15 cellular contexts compared by ENCODE assay signal in the genomic region with DNA sequence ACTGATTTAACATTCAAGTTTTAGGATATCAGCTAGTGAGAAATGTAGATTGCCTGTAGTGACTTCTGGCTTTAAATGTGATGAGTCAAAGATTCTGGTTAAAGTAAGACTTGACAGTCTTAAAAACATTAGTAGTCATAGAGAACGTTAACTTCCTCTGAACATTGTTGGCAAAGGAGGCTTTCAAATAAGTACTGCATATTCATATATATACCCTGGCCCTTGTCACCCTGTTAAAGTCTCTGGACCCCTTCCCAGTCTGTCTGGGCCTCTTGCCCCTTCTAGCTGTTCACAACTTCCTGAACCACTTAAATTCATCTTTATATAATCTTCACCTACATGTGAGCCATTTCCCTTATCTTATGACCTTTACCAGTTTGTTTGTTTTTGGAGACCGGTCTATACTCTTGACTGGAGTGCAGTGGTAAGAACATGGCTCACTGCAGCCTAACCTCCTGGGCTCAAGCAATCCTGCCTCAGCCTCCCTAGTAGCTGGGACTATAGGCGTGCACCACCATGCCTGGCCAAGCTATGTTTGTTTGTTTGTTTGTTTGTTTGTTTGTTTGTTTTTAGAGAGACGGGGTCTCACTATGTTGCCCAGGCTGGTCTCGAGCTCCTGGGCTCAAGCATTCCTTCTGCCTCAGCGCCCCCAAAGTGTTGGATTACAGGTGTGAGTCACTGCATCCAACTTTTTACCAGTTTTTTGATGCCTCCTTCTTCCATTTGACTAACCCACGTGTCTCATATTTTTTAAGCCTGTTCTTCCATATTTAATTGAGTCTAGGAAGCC.
DNase-seq lines count a peak whose midpoint lies in the region; ATAC-seq, FAIRE-seq and TF ChIP-seq lines count a peak whose summit lies in the region.
"Had no signal": no experiment of that assay in that cellular context is flagged by ENCODE, and none has a peak within 500 bp of the region (broad histone marks: within the 10 kb centered on the region; RNA-seq: fewer than 3 reads in every experiment).

No MANE protein-coding gene starts in this region.

- H3K9me3 Mint-ChIP-seq in activated CD4-positive, alpha-beta T cell treated with anti-CD3 and anti-CD28 coated beads for 36 hours (ENCODE audit: low read depth), result no peaks in the 10 kb centered on the region
- H3K9me3 Mint-ChIP-seq in activated T-helper 1 cell treated with anti-CD3 and anti-CD28 coated beads, Interleukin-12 subunit alpha, Interleukin-12 subunit beta, Interleukin-2, Interleukin-4 antibody, amounts not matched to agents 30 ng/mL and 10 ng/mL and 1 ng/mL, durations not matched to agents 14 hours and 24 hours and 36 hours, result no peaks in the 10 kb centered on the region

- H3K27me3 ChIP-seq in smooth muscle cell (ENCODE audit: low read depth), result no peaks in the 10 kb centered on the region
- no peaks in the 10 kb centered on the region for H3K27me3 ChIP-seq in small intestine (ENCODE audit: control insufficient read depth in 2 of 2, insufficient read depth in 2 of 2, low read length in 2 of 2)
- H3K27me3 ChIP-seq: SJSA1 had no signal

- no peak overlapping the region for H3K4me3 ChIP-seq in fibroblast of villous mesenchyme (ENCODE audit: low read depth, low read length)
- no peak overlapping the region for H3K4me3 ChIP-seq in smooth muscle cell
- no peak overlapping the region for H3K4me3 ChIP-seq in small intestine (ENCODE audit: low read depth in 1 of 2, low read length in 2 of 2)
- H3K4me3 ChIP-seq: SJSA1 had no signal

- H3F3A ChIP-seq in smooth muscle cell (ENCODE audit: low read depth), result peaks cover 7% of the 10 kb centered on the region

- peak overlapping the region; percentile 17 for H3K27ac Mint-ChIP-seq in activated CD4-positive, alpha-beta T cell treated with anti-CD3 and anti-CD28 coated beads for 36 hours
- H3K27ac Mint-ChIP-seq in activated T-helper 1 cell treated with anti-CD3 and anti-CD28 coated beads, Interleukin-12 subunit alpha, Interleukin-12 subunit beta, Interleukin-2, Interleukin-4 antibody, amounts not matched to agents 30 ng/mL and 10 ng/mL and 1 ng/mL, durations not matched to agents 14 hours and 24 hours and 36 hours, result peak overlapping the region; percentile 49

- H3K4me1 ChIP-seq in smooth muscle cell (ENCODE audit: low read depth), result peaks cover 7% of the 10 kb centered on the region
- peaks cover 0 to 3% of the 10 kb centered on the region in 2 donors for H3K4me1 ChIP-seq in small intestine (ENCODE audit: control insufficient read depth in 2 of 2, insufficient read depth in 1 of 2, low read depth in 1 of 2, low read length in 1 of 2)

- H3K27me3 Mint-ChIP-seq in activated CD4-positive, alpha-beta T cell treated with anti-CD3 and anti-CD28 coated beads for 36 hours, result no peaks in the 10 kb centered on the region
- no peaks in the 10 kb centered on the region for H3K27me3 Mint-ChIP-seq in activated T-helper 1 cell treated with anti-CD3 and anti-CD28 coated beads, Interleukin-12 subunit alpha, Interleukin-12 subunit beta, Interleukin-2, Interleukin-4 antibody, amounts not matched to agents 30 ng/mL and 10 ng/mL and 1 ng/mL, durations not matched to agents 14 hours and 24 hours and 36 hours (ENCODE audit: insufficient read depth)

- CTCF ChIA-PET in activated CD4-positive, alpha-beta T cell treated with anti-CD3 and anti-CD28 coated beads for 36 hours (lab: Charles Lee), result interaction anchor here (0.5 to 3.4 kb wide), 7 partner anchors 9 to 145 kb away, joined by 3 to 26 read pairs (median 5); no protein-coding TSS in a partner anchor

- H3K4me3 Mint-ChIP-seq in activated CD4-positive, alpha-beta T cell treated with anti-CD3 and anti-CD28 coated beads for 36 hours, result no peak overlapping the region
- H3K4me3 Mint-ChIP-seq in activated T-helper 1 cell treated with anti-CD3 and anti-CD28 coated beads, Interleukin-12 subunit alpha, Interleukin-12 subunit beta, Interleukin-2, Interleukin-4 antibody, amounts not matched to agents 30 ng/mL and 10 ng/mL and 1 ng/mL, durations not matched to agents 14 hours and 24 hours and 36 hours, result no peak overlapping the region

- H3K36me3 ChIP-seq in smooth muscle cell (ENCODE audit: low read depth), result peaks cover 27% of the 10 kb centered on the region
- peaks cover 9 to 18% of the 10 kb centered on the region in 2 donors for H3K36me3 ChIP-seq in small intestine (ENCODE audit: control insufficient read depth in 2 of 2, insufficient read depth in 2 of 2, low read length in 2 of 2)

- POLR2A ChIA-PET in activated CD4-positive, alpha-beta T cell treated with anti-CD3 and anti-CD28 coated beads for 36 hours (lab: Charles Lee), result interaction anchor here (0.6 kb wide), 1 partner anchor 144 kb away, joined by 8 read pairs; no protein-coding TSS in a partner anchor

- H3K9me3 ChIP-seq in smooth muscle cell (replicated peaks; ENCODE audit: low read depth) (no peaks in the 10 kb centered on the region), small intestine (ENCODE audit: control insufficient read depth, low read depth) (no peaks in the 10 kb centered on the region)
- H3K9me3 ChIP-seq: SJSA1 had no signal

- peaks cover 51% of the 10 kb centered on the region for H4K20me1 ChIP-seq in smooth muscle cell (ENCODE audit: low read depth)

- 71% methylated on average over 7 of the region's 7 CpGs for WGBS in smooth muscle cell (ENCODE audit: low lambda C conversion rate)
- 77 to 79% (median 78%) methylated on average over 7 of the region's 7 CpGs for WGBS in small intestine, 3 donors

- no peak overlapping the region for H2AFZ ChIP-seq in smooth muscle cell (ENCODE audit: low read depth)
- H2AFZ ChIP-seq: parathyroid adenoma had no signal

- peak overlapping the region; percentile 91 for H3K27ac ChIP-seq in smooth muscle cell (ENCODE audit: low read depth)
- H3K27ac ChIP-seq in small intestine (ENCODE audit: low read depth in 1 of 2, low read length in 1 of 2), result no peak overlapping the region
- H3K27ac ChIP-seq: parathyroid adenoma, SJSA1 had no signal

- peaks cover 23% of the 10 kb centered on the region for H3K79me2 ChIP-seq in smooth muscle cell (ENCODE audit: low read depth)
- H3K79me2 ChIP-seq: parathyroid adenoma had no signal

- no peak for TF ChIP-seq CTCF in fibroblast of villous mesenchyme (IDR thresholded peaks at IDR 0.05; ENCODE audit: insufficient read depth, low read depth, low read length)
- no peak for TF ChIP-seq CTCF in smooth muscle cell (IDR thresholded peaks at IDR 0.05; ENCODE audit: borderline replicate concordance, insufficient read depth, poor library complexity, severe bottlenecking)

- H3K36me3 Mint-ChIP-seq in activated CD4-positive, alpha-beta T cell treated with anti-CD3 and anti-CD28 coated beads for 36 hours (ENCODE audit: low read depth), result peaks cover 33% of the 10 kb centered on the region
- H3K36me3 Mint-ChIP-seq in activated T-helper 1 cell treated with anti-CD3 and anti-CD28 coated beads, Interleukin-12 subunit alpha, Interleukin-12 subunit beta, Interleukin-2, Interleukin-4 antibody, amounts not matched to agents 30 ng/mL and 10 ng/mL and 1 ng/mL, durations not matched to agents 14 hours and 24 hours and 36 hours (ENCODE audit: low read depth), result peaks cover 49% of the 10 kb centered on the region

- no peak for FAIRE-seq in small intestine (lab: Jason Lieb, UNC)
- FAIRE-seq: A204.1, GM19239, HTR-8/SVneo, islet of Langerhans had no signal

- H3K9ac ChIP-seq in smooth muscle cell (ENCODE audit: low read depth), result no peak overlapping the region
- H3K9ac ChIP-seq: parathyroid adenoma had no signal

- H3K4me1 Mint-ChIP-seq in activated CD4-positive, alpha-beta T cell treated with anti-CD3 and anti-CD28 coated beads for 36 hours, result peaks cover 9% of the 10 kb centered on the region
- peaks cover 32% of the 10 kb centered on the region for H3K4me1 Mint-ChIP-seq in activated T-helper 1 cell treated with anti-CD3 and anti-CD28 coated beads, Interleukin-12 subunit alpha, Interleukin-12 subunit beta, Interleukin-2, Interleukin-4 antibody, amounts not matched to agents 30 ng/mL and 10 ng/mL and 1 ng/mL, durations not matched to agents 14 hours and 24 hours and 36 hours (ENCODE audit: low read depth)

- intact Hi-C loops in activated CD4-positive, alpha-beta T cell treated with anti-CD3 and anti-CD28 coated beads for 36 hours (cut with DNase I, micrococcal nuclease), result no loop called here
- intact Hi-C loops in activated T-helper 1 cell treated with anti-CD3 and anti-CD28 coated beads, Interleukin-12 subunit alpha, Interleukin-12 subunit beta, Interleukin-2, Interleukin-4 antibody, amounts not matched to agents 30 ng/mL and 10 ng/mL and 1 ng/mL, durations not matched to agents 14 hours and 24 hours and 36 hours (cut with micrococcal nuclease), result no loop called here

- peak overlapping the region; percentile 18 for H3K4me2 ChIP-seq in smooth muscle cell

- peak; percentile 89 for ATAC-seq in activated CD4-positive, alpha-beta T cell treated with anti-CD3 and anti-CD28 coated beads for 36 hours
- ATAC-seq in GM21576 (IDR thresholded peaks at IDR 0.05; ENCODE audit: unreplicated experiment), result no peak

- no peak for DNase-seq in activated CD4-positive, alpha-beta T cell treated with anti-CD3 and anti-CD28 coated beads for 36 hours
- DNase-seq in activated CD4-positive, alpha-beta T cell treated with anti-CD3 and anti-CD28 coated beads for 4 hours, result no peak
- DNase-seq in activated T-helper 1 cell treated with anti-CD3 and anti-CD28 coated beads, Interleukin-12 subunit alpha, Interleukin-12 subunit beta, Interleukin-2, Interleukin-4 antibody, amounts not matched to agents 30 ng/mL and 10 ng/mL and 1 ng/mL, durations not matched to agents 14 hours and 24 hours and 36 hours (ENCODE audit: low spot score), result no peak
- DNase-seq in fibroblast of villous mesenchyme (ENCODE audit: low read depth) (peak; percentile 70), smooth muscle cell (lab: John Stamatoyannopoulos, UW; ENCODE audit: unreplicated experiment) (no peak), small intestine (no peak), cerebellar cortex (ENCODE audit: low spot score) (no peak)
- DNase-seq: effector CD4-positive, alpha-beta T cell had no signal
